19 cellular contexts compared by ENCODE assay signal in genomic region chr6:148273962-148274752, GRCh38.
DNase-seq lines count a peak whose midpoint lies in the region; ATAC-seq and TF ChIP-seq lines count a peak whose summit lies in the region.
"Had no signal": no experiment of that assay in that cellular context is flagged by ENCODE, and none has a peak within 500 bp of the region (broad histone marks: within the 10 kb centered on the region; RNA-seq: fewer than 3 reads in every experiment).

No MANE protein-coding gene starts in this region.

- no peaks in the 10 kb centered on the region for H3K27me3 Mint-ChIP-seq in neural progenitor cell (ENCODE audit: insufficient read depth, low read depth)
- no peaks in the 10 kb centered on the region for H3K27me3 Mint-ChIP-seq in T-helper 2 cell treated with Interferon-gamma antibody and Interleukin-4, amounts not matched to agents 5 μg/mL and 100 μg/mL, for 36 hours (ENCODE audit: low read depth)

- peak; percentile 31 for DNase-seq in EL
- peak; percentile 60 for DNase-seq in SK-MEL-5 (ENCODE audit: low read depth, low spot score)
- DNase-seq in neural progenitor cell (ENCODE audit: low spot score), result no peak
- no peak for DNase-seq in T-helper 2 cell treated with Interferon-gamma antibody and Interleukin-4, amounts not matched to agents 5 μg/mL and 100 μg/mL, for 36 hours (ENCODE audit: low spot score)
- no peak for DNase-seq in ACHN
- DNase-seq in NCI-H226, result no peak
- DNase-seq: activated CD8-positive, alpha-beta memory T cell treated with anti-CD3 and anti-CD28 coated beads, Interleukin-2, amount 10 ng/mL, durations not matched to agents 7 days and 5 days; activated gamma-delta T cell; aorta; CD4-positive, CD25-positive, alpha-beta regulatory T cell; dorsolateral prefrontal cortex; Karpas-422; NCI-H446; SHP77 treated with DMSO at 0.1 percent for 48 hours; stimulated activated naive B cell treated with anti-CD40 and anti-IgM and Interleukin-4, amounts not matched to agents 10 μg/mL and 1 μg/mL and 100 μg/mL, for 72 hours; transverse colon had no signal

- H3K9ac ChIP-seq in neural progenitor cell, result no peak overlapping the region

- no peak overlapping the region for H3K4me3 Mint-ChIP-seq in neural progenitor cell
- no peak overlapping the region for H3K4me3 Mint-ChIP-seq in T-helper 2 cell treated with Interferon-gamma antibody and Interleukin-4, amounts not matched to agents 5 μg/mL and 100 μg/mL, for 36 hours
- H3K4me3 Mint-ChIP-seq: activated CD8-positive, alpha-beta memory T cell treated with anti-CD3 and anti-CD28 coated beads, Interleukin-2, amount 10 ng/mL, durations not matched to agents 7 days and 5 days; CD4-positive, CD25-positive, alpha-beta regulatory T cell; stimulated activated naive B cell treated with anti-CD40 and anti-IgM and Interleukin-4, amounts not matched to agents 10 μg/mL and 1 μg/mL and 100 μg/mL, for 72 hours had no signal

- H3K27ac Mint-ChIP-seq in neural progenitor cell, result no peak overlapping the region
- H3K27ac Mint-ChIP-seq in T-helper 2 cell treated with Interferon-gamma antibody and Interleukin-4, amounts not matched to agents 5 μg/mL and 100 μg/mL, for 36 hours, result no peak overlapping the region
- H3K27ac Mint-ChIP-seq: activated CD8-positive, alpha-beta memory T cell treated with anti-CD3 and anti-CD28 coated beads, Interleukin-2, amount 10 ng/mL, durations not matched to agents 7 days and 5 days; CD4-positive, CD25-positive, alpha-beta regulatory T cell; stimulated activated naive B cell treated with anti-CD40 and anti-IgM and Interleukin-4, amounts not matched to agents 10 μg/mL and 1 μg/mL and 100 μg/mL, for 72 hours had no signal

- H2AFZ ChIP-seq in neural progenitor cell (replicated peaks), result peak overlapping the region; percentile 66

- no peaks in the 10 kb centered on the region for H3K36me3 Mint-ChIP-seq in neural progenitor cell
- H3K36me3 Mint-ChIP-seq in T-helper 2 cell treated with Interferon-gamma antibody and Interleukin-4, amounts not matched to agents 5 μg/mL and 100 μg/mL, for 36 hours (ENCODE audit: low read depth), result no peaks in the 10 kb centered on the region
- H3K36me3 Mint-ChIP-seq: activated CD8-positive, alpha-beta memory T cell treated with anti-CD3 and anti-CD28 coated beads, Interleukin-2, amount 10 ng/mL, durations not matched to agents 7 days and 5 days; CD4-positive, CD25-positive, alpha-beta regulatory T cell; stimulated activated naive B cell treated with anti-CD40 and anti-IgM and Interleukin-4, amounts not matched to agents 10 μg/mL and 1 μg/mL and 100 μg/mL, for 72 hours had no signal

- H3K79me2 ChIP-seq in neural progenitor cell (ENCODE audit: low read depth), result no peaks in the 10 kb centered on the region

- H3K4me1 Mint-ChIP-seq in neural progenitor cell, result peaks cover 9% of the 10 kb centered on the region
- no peaks in the 10 kb centered on the region for H3K4me1 Mint-ChIP-seq in T-helper 2 cell treated with Interferon-gamma antibody and Interleukin-4, amounts not matched to agents 5 μg/mL and 100 μg/mL, for 36 hours (ENCODE audit: low read depth)
- H3K4me1 Mint-ChIP-seq: activated CD8-positive, alpha-beta memory T cell treated with anti-CD3 and anti-CD28 coated beads, Interleukin-2, amount 10 ng/mL, durations not matched to agents 7 days and 5 days; CD4-positive, CD25-positive, alpha-beta regulatory T cell; stimulated activated naive B cell treated with anti-CD40 and anti-IgM and Interleukin-4, amounts not matched to agents 10 μg/mL and 1 μg/mL and 100 μg/mL, for 72 hours had no signal

- no peaks in the 10 kb centered on the region for H3K9me3 ChIP-seq in neural progenitor cell (ENCODE audit: low read depth)
- H3K9me3 ChIP-seq: gastroesophageal sphincter, transverse colon had no signal

- no peak overlapping the region for H3K4me3 ChIP-seq in neural progenitor cell
- H3K4me3 ChIP-seq: dorsolateral prefrontal cortex, gastroesophageal sphincter, transverse colon had no signal

- H3K27ac ChIP-seq in neural progenitor cell, result no peak overlapping the region
- H3K27ac ChIP-seq: gastroesophageal sphincter, transverse colon had no signal

- no peaks in the 10 kb centered on the region for H4K20me1 ChIP-seq in neural progenitor cell (ENCODE audit: low read depth)

- in situ Hi-C loops in SK-MEL-5 (cut with HindIII; ENCODE audit: low pct_unique_long_range_greater_than_20kb, low sequenced_read_pairs) (no loop called here), ACHN (cut with HindIII; ENCODE audit: low pct_ligation_motif_present, low pct_unique_long_range_greater_than_20kb, low sequenced_read_pairs) (no loop called here)

- TF ChIP-seq CTCF in neural progenitor cell (IDR thresholded peaks at IDR 0.05), result no peak

- no peaks in the 10 kb centered on the region for H3K27me3 ChIP-seq in neural progenitor cell
- H3K27me3 ChIP-seq: dorsolateral prefrontal cortex, gastroesophageal sphincter, transverse colon had no signal

- H3K9me3 Mint-ChIP-seq in neural progenitor cell, result no peaks in the 10 kb centered on the region
- H3K9me3 Mint-ChIP-seq in T-helper 2 cell treated with Interferon-gamma antibody and Interleukin-4, amounts not matched to agents 5 μg/mL and 100 μg/mL, for 36 hours, result no peaks in the 10 kb centered on the region
- H3K9me3 Mint-ChIP-seq: stimulated activated naive B cell treated with anti-CD40 and anti-IgM and Interleukin-4, amounts not matched to agents 10 μg/mL and 1 μg/mL and 100 μg/mL, for 72 hours had no signal

- H3F3A ChIP-seq in neural progenitor cell (ENCODE audit: low read depth), result no peaks in the 10 kb centered on the region

- no peaks in the 10 kb centered on the region for H3K36me3 ChIP-seq in neural progenitor cell
- H3K36me3 ChIP-seq: gastroesophageal sphincter, transverse colon had no signal

- no peak overlapping the region for H3K4me2 ChIP-seq in neural progenitor cell

- peak; percentile 66 for ATAC-seq in esophagus mucosa
- ATAC-seq: activated CD4-positive, CD25-positive, alpha-beta regulatory T cell treated with anti-CD3 and anti-CD28 coated beads, Interleukin-2, amount 50 U/mL, for 24 hours; activated CD8-positive, alpha-beta memory T cell treated with anti-CD3 and anti-CD28 coated beads, Interleukin-2, amount 10 ng/mL, durations not matched to agents 7 days and 5 days; gastroesophageal sphincter; stimulated activated naive B cell treated with anti-CD40 and anti-IgM and Interleukin-4, amounts not matched to agents 10 μg/mL and 1 μg/mL and 100 μg/mL, for 72 hours had no signal

- H3K4me1 ChIP-seq in neural progenitor cell, result peaks cover 5% of the 10 kb centered on the region
- H3K4me1 ChIP-seq: gastroesophageal sphincter, transverse colon had no signal

Comparison
In these comparisons a context has a peak if more than half of its experiments do, and no peak if none do; other contexts are left out.
1. DNase-seq: peak in EL (single experiment) and SK-MEL-5 (single experiment); none in neural progenitor cell (single experiment), T-helper 2 cell treated with Interferon-gamma antibody and Interleukin-4, amounts not matched to agents 5 μg/mL and 100 μg/mL, for 36 hours (single experiment), ACHN (single experiment) and NCI-H226 (single experiment).